In genomic region chr4:24368801-24369200, GRCh38 we compare ENCODE assay signal across 34 cellular contexts.
"Had no signal": no experiment of that assay in that cellular context is flagged by ENCODE, and none has a peak within 500 bp of the region (broad histone marks: within the 10 kb centered on the region; RNA-seq: fewer than 3 reads in every experiment).

No MANE protein-coding gene starts in this region.

- DNase-seq: Karpas-422, Kasumi-1, MG63, MM.1S, MV-4-11, NCI-H1048, NCI-H1092, NCI-H1092 treated with DMSO at 0.1 percent for 48 hours, NCI-H1105, NCI-H1105 treated with DMSO at 0.1 percent for 48 hours, NCI-H1417, NCI-H1417 treated with DMSO at 0.1 percent for 48 hours, NCI-H1436, NCI-H1436 treated with DMSO at 0.1 percent for 48 hours, NCI-H146, NCI-H1694, NCI-H1694 treated with DMSO at 0.1 percent for 48 hours, NCI-H187, NCI-H187 treated with DMSO at 0.1 percent for 48 hours, NCI-H1930, NCI-H2029, NCI-H2029 treated with DMSO at 0.1 percent for 48 hours, NCI-H2081, NCI-H2081 treated with DMSO at 0.1 percent for 48 hours, NCI-H2107, NCI-H2171, NCI-H2171 treated with DMSO at 0.1 percent for 48 hours, NCI-H2227 treated with DMSO at 0.1 percent for 48 hours, NCI-H226, NCI-H345, NCI-H446, NCI-H446 treated with DMSO at 0.1 percent for 48 hours, NCI-H510A, NCI-H510A treated with DMSO at 0.1 percent for 48 hours had no signal
